14 cellular contexts compared by ENCODE assay signal in genomic region chr6:16402501-16402900, GRCh38.
A peak's percentile ranks its signal among the peaks of the same experiment; 100 is the strongest.
DNase-seq lines count a peak whose midpoint lies in the region; ATAC-seq, FAIRE-seq and TF ChIP-seq lines count a peak whose summit lies in the region.
"Had no signal": no experiment of that assay in that cellular context is flagged by ENCODE, and none has a peak within 500 bp of the region (broad histone marks: within the 10 kb centered on the region; RNA-seq: fewer than 3 reads in every experiment).

No MANE protein-coding gene starts in this region.

- no peak overlapping the region for H2AFZ ChIP-seq in Karpas-422 (ENCODE audit: low read length)

- H3K27ac ChIP-seq in Karpas-422 (ENCODE audit: low read length) (no peak overlapping the region), testis (no peak overlapping the region)
- H3K27ac ChIP-seq: adrenal gland had no signal

- H3K4me2 ChIP-seq in Karpas-422 (ENCODE audit: low read depth, low read length, poor library complexity, severe bottlenecking) = peak overlapping the region; percentile 4

- H3K9ac ChIP-seq in Karpas-422 (ENCODE audit: low read length) = no peak overlapping the region

- intact Hi-C loops in testis (cut with DNase I; ENCODE audit: low total_unique reads) = loop anchor here (10.0 kb wide), 1 partner anchor 68 kb away; no protein-coding TSS in a partner anchor

- 30 to 44% methylated on average over 2 of the region's 2 CpGs for WGBS in testis, 2 donors

- no peaks in the 10 kb centered on the region for H4K20me1 ChIP-seq in Karpas-422 (ENCODE audit: insufficient read depth, low read depth, low read length)

- DNase-seq in Karpas-422 (no peak), astrocyte of the cerebellum (ENCODE audit: low read depth) (peak; percentile 41), left kidney (ENCODE audit: low read depth, low spot score) (peak; percentile 63), testis (peak; percentile 48), GM12892 (ENCODE audit: insufficient read length) (no peak)
- DNase-seq: activated CD8-positive, alpha-beta memory T cell treated with anti-CD3 and anti-CD28 coated beads, Interleukin-2, amount 50 U/mL, for 4 hours; dermis blood vessel endothelial cell; nucleus accumbens; OCI-M1 had no signal

- ATAC-seq in GM18868 (IDR thresholded peaks at IDR 0.05; ENCODE audit: unreplicated experiment) (no peak), GM19035 (IDR thresholded peaks at IDR 0.05; ENCODE audit: unreplicated experiment) (no peak)
- ATAC-seq: activated CD4-positive, CD25-positive, alpha-beta regulatory T cell treated with anti-CD3 and anti-CD28 coated beads, Interleukin-2, amount 50 U/mL, for 24 hours had no signal

- no peak for FAIRE-seq in GM12892 (lab: Jason Lieb, UNC)

- H3K36me3 ChIP-seq in Karpas-422 (ENCODE audit: insufficient read depth, low read length) = no peaks in the 10 kb centered on the region
- H3K36me3 ChIP-seq in testis (ENCODE audit: low read depth, missing control alignments) = no peaks in the 10 kb centered on the region
- H3K36me3 ChIP-seq: adrenal gland had no signal

- H3K79me2 ChIP-seq in Karpas-422 (ENCODE audit: low read length) = no peaks in the 10 kb centered on the region

- in situ Hi-C loops in astrocyte of the cerebellum (cut with HindIII; ENCODE audit: low sequenced_read_pairs) = no loop called here

- H3K9me3 ChIP-seq in Karpas-422 (ENCODE audit: low read length) (no peaks in the 10 kb centered on the region), testis (no peaks in the 10 kb centered on the region)
- H3K9me3 ChIP-seq: adrenal gland had no signal

- H3K27me3 ChIP-seq in Karpas-422 (ENCODE audit: low read length) (0 out of 2 replicates have a peak, but pooled peaks cover 2% of the 10 kb centered on the region), testis (no peaks in the 10 kb centered on the region)
- H3K27me3 ChIP-seq: adrenal gland had no signal

- TF ChIP-seq CTCF in astrocyte of the cerebellum (IDR thresholded peaks at IDR 0.05; ENCODE audit: low read depth, low read length, missing control alignments) = no peak
- no peak for TF ChIP-seq CTCF in testis (IDR thresholded peaks at IDR 0.05)

- H3K9me2 ChIP-seq in Karpas-422 (replicated peaks; ENCODE audit: insufficient read depth, low read length) = no peaks in the 10 kb centered on the region

- no peak overlapping the region for H3K4me3 ChIP-seq in Karpas-422 (ENCODE audit: low read length)
- no peak overlapping the region for H3K4me3 ChIP-seq in astrocyte of the cerebellum (ENCODE audit: low read depth, low read length)
- H3K4me3 ChIP-seq in testis = no peak overlapping the region
- H3K4me3 ChIP-seq: adrenal gland, lung had no signal

- H3K4me1 ChIP-seq in Karpas-422 (ENCODE audit: low read length) (peaks cover 24% of the 10 kb centered on the region), testis (peaks cover 9% of the 10 kb centered on the region)

- no peak for TF ChIP-seq POLR2A in testis (IDR thresholded peaks at IDR 0.05)
- TF ChIP-seq POLR2A in GM12892 (IDR thresholded peaks at IDR 0.05; ENCODE audit: low read depth, low read length) = no peak

Comparison
In these comparisons a context has a peak if more than half of its experiments do, and no peak if none do; other contexts are left out.
1. DNase-seq: peak in astrocyte of the cerebellum (single experiment), left kidney (single experiment) and testis (single experiment); none in Karpas-422 (single experiment) and GM12892 (single experiment).